Comparison of ENCODE assay signal across 8 cellular contexts in genomic region chr17:44004077-44004760, GRCh38. TPM values are rescaled to one million over a fixed set of nuclear protein-coding genes. Genes with fewer than 3 reads are reported as not detected.
DNase-seq lines count a peak whose midpoint lies in the region; ATAC-seq and TF ChIP-seq lines count a peak whose summit lies in the region.

TSS of gene NAGS (plus strand) at chr17:44004622. CDS start at chr17:44004664, 42 bp downstream.

- intact Hi-C loops in body of pancreas (cut with DNase I) = no loop called here

- peak within 1 kb of the TSS; percentile 79 for H3K4me3 ChIP-seq in iPS-18a (ENCODE audit: low read length)
- no peak within 1 kb of the TSS for H3K4me3 ChIP-seq in body of pancreas

- peaks cover 0 to 1% of the 10 kb centered on the region in 2 donors for H3K36me3 Mint-ChIP-seq in activated T-cell treated with anti-CD3 and anti-CD28 coated beads, Interleukin-2, amount 50 U/mL, for 72 hours (ENCODE audit: insufficient read depth in 2 of 2)

- H3K36me3 ChIP-seq in iPS-18a (ENCODE audit: control insufficient read depth, low read depth, low read length) (no peaks in the 10 kb centered on the region), body of pancreas (replicated peaks in 1 of 2; ENCODE audit: insufficient read depth in 1 of 2, low read depth in 2 of 2) (no peaks in the 10 kb centered on the region)

- H3K9me3 Mint-ChIP-seq in activated T-cell treated with anti-CD3 and anti-CD28 coated beads, Interleukin-2, amount 50 U/mL, for 72 hours = no peaks in the 10 kb centered on the region

- TF ChIP-seq CTCF in body of pancreas (IDR thresholded peaks at IDR 0.05) = no peak

- H3K27me3 ChIP-seq in iPS-18a (ENCODE audit: control insufficient read depth, insufficient read depth, low read length) = peaks cover 62% of the 10 kb centered on the region
- H3K27me3 ChIP-seq in body of pancreas = peaks cover 0 to 14% of the 10 kb centered on the region in 2 donors

- no peak for TF ChIP-seq POLR2A in body of pancreas (IDR thresholded peaks at IDR 0.05)

- ATAC-seq in activated T-cell treated with anti-CD3 and anti-CD28 coated beads, Interleukin-2, amount 50 U/mL, for 72 hours (replicated peaks in 1 of 2) = no peak
- ATAC-seq in GM18907 (IDR thresholded peaks at IDR 0.05; ENCODE audit: unreplicated experiment) (no peak), body of pancreas (no peak)

- H3K4me3 Mint-ChIP-seq in activated T-cell treated with anti-CD3 and anti-CD28 coated beads, Interleukin-2, amount 50 U/mL, for 72 hours = peak within 1 kb of the TSS; percentile 65 to 90

- H3K9ac ChIP-seq in iPS-18a (ENCODE audit: low read length) = no peak within 1 kb of the TSS

- DNase-seq in NOMO-1 treated with DMSO at 0.1 percent for 48 hours (lab: John Stamatoyannopoulos, UW; ENCODE audit: unreplicated experiment) (peak; percentile 11), NOMO-1 (lab: John Stamatoyannopoulos, UW; ENCODE audit: unreplicated experiment in 2 of 2) (no peak), body of pancreas (no peak), NCI-H2029 (lab: John Stamatoyannopoulos, UW) (no peak)
- peak; percentile 23 to 27 for DNase-seq in activated T-cell treated with anti-CD3 and anti-CD28 coated beads, Interleukin-2, amount 50 U/mL, for 72 hours
- DNase-seq in stimulated activated CD8-positive, alpha-beta memory T cell treated with anti-CD3 and anti-CD28 coated beads, Interleukin-12 subunit alpha, Interleukin-12 subunit beta, amount 100 ng/mL, for 4 hours (ENCODE audit: low read depth) = peak; percentile 2

- H3K4me1 Mint-ChIP-seq in activated T-cell treated with anti-CD3 and anti-CD28 coated beads, Interleukin-2, amount 50 U/mL, for 72 hours (ENCODE audit: low read depth) = peaks cover 36% of the 10 kb centered on the region

- H3K27ac ChIP-seq in iPS-18a (ENCODE audit: low read length) (no peak within 1 kb of the TSS), body of pancreas (no peak within 1 kb of the TSS)

- no peak within 1 kb of the TSS for H3K27ac Mint-ChIP-seq in activated T-cell treated with anti-CD3 and anti-CD28 coated beads, Interleukin-2, amount 50 U/mL, for 72 hours

- peaks cover 9% of the 10 kb centered on the region for H3K27me3 Mint-ChIP-seq in activated T-cell treated with anti-CD3 and anti-CD28 coated beads, Interleukin-2, amount 50 U/mL, for 72 hours (ENCODE audit: low read depth)

- H3K4me1 ChIP-seq in iPS-18a (ENCODE audit: control insufficient read depth, low read depth, low read length) (peaks cover 12% of the 10 kb centered on the region), body of pancreas (peaks cover 39% of the 10 kb centered on the region)

- H3K9me3 ChIP-seq in iPS-18a (ENCODE audit: control insufficient read depth, low read depth, low read length) (no peaks in the 10 kb centered on the region), body of pancreas (no peaks in the 10 kb centered on the region)

- 18 to 25% methylated on average over 10 to 25 of the region's 25 CpGs for WGBS in body of pancreas, 2 donors

RNA-seq across cellular contexts. Expression of gene NAGS, which starts in this region (rescaled TPM):
- 1 to 10 TPM; 1.4 to 1.8 TPM for total RNA-seq in activated T-cell treated with anti-CD3 and anti-CD28 coated beads, Interleukin-2, amount 50 U/mL, for 72 hours
- total RNA-seq in body of pancreas = 1 to 10 TPM in 1 of 2 donors, not detected in 1; 2.1 TPM

Comparison
In these comparisons a context has a peak if more than half of its experiments do, and no peak if none do; other contexts are left out.
1. DNase-seq: peak in NOMO-1 treated with DMSO at 0.1 percent for 48 hours (single experiment), activated T-cell treated with anti-CD3 and anti-CD28 coated beads, Interleukin-2, amount 50 U/mL, for 72 hours (2 of 2) and stimulated activated CD8-positive, alpha-beta memory T cell treated with anti-CD3 and anti-CD28 coated beads, Interleukin-12 subunit alpha, Interleukin-12 subunit beta, amount 100 ng/mL, for 4 hours (single experiment); none in NOMO-1 (0 of 2), body of pancreas (0 of 4) and NCI-H2029 (single experiment).